ENCODE assay signal across 22 cellular contexts in genomic region chr20:3311623-3312022, GRCh38.
"Had no signal": no experiment of that assay in that cellular context is flagged by ENCODE, and none has a peak within 500 bp of the region (broad histone marks: within the 10 kb centered on the region; RNA-seq: fewer than 3 reads in every experiment).

No MANE protein-coding gene starts in this region.

- H3K4me2 ChIP-seq: hepatocyte, neural progenitor cell, SK-N-SH had no signal

- H3K9ac ChIP-seq: neural progenitor cell, SK-N-SH had no signal

- DNase-seq: activated CD4-positive, alpha-beta T cell treated with anti-CD3 and anti-CD28 coated beads for 1 hour; activated CD8-positive, alpha-beta memory T cell treated with anti-CD3 and anti-CD28 coated beads for 24 hours; activated CD8-positive, alpha-beta memory T cell treated with anti-CD3 and anti-CD28 coated beads, Interleukin-2, amount 50 U/mL, for 48 hours; activated effector memory CD4-positive, alpha-beta T cell treated with Interleukin-2 at 50 U/mL for 16 hours; activated naive CD4-positive, alpha-beta T cell treated with anti-CD3 and anti-CD28 coated beads, Interleukin-2, amount 50 U/mL, for 16 hours; activated T-cell treated with anti-CD3 and anti-CD28 coated beads, Interleukin-2, amount 50 U/mL, for 48 hours; aorta; cortex of kidney; naive B cell; right cardiac atrium; SK-N-SH; small intestine; stimulated activated CD4-positive, alpha-beta T cell treated with anti-CD3 and anti-CD28 coated beads, Interleukin-4, amount 100 ng/mL, for 1 hour; T-cell; T-helper 9 cell had no signal

- H3K4me3 ChIP-seq: esophagus muscularis mucosa, hepatocyte, neural progenitor cell, thoracic aorta had no signal

- H3K79me2 ChIP-seq: hepatocyte had no signal

- H2AFZ ChIP-seq: hepatocyte, neural progenitor cell had no signal

- ATAC-seq: right cardiac atrium; stimulated activated effector memory CD8-positive, alpha-beta T cell treated with anti-CD3 and anti-CD28 coated beads, Interleukin-12 subunit alpha, Interleukin-12 subunit beta, amount 100 ng/mL, for 72 hours; T-cell had no signal

- H3K4me1 ChIP-seq: neural progenitor cell had no signal

- H3K9me3 ChIP-seq: esophagus muscularis mucosa, SK-N-SH, thoracic aorta had no signal

- H3K36me3 ChIP-seq: neural progenitor cell had no signal

- FAIRE-seq: islet of Langerhans, small intestine had no signal

- H3K27ac ChIP-seq: neural progenitor cell, thoracic aorta, VCaP had no signal

- H3K27me3 ChIP-seq: esophagus muscularis mucosa, hepatocyte, neural progenitor cell had no signal
